Comparison of ENCODE assay signal across 25 cellular contexts in genomic region chr4:71240094-71240493, GRCh38.
"Had no signal": no experiment of that assay in that cellular context is flagged by ENCODE, and none has a peak within 500 bp of the region (broad histone marks: within the 10 kb centered on the region; RNA-seq: fewer than 3 reads in every experiment).

No MANE protein-coding gene starts in this region.

- H3K36me3 ChIP-seq: brain microvascular endothelial cell, cardiac muscle cell had no signal

- H3K9me3 Mint-ChIP-seq: activated CD4-positive, alpha-beta memory T cell treated with anti-CD3 and anti-CD28 coated beads for 36 hours; activated CD4-positive, alpha-beta T cell treated with anti-CD3 and anti-CD28 coated beads, Interleukin-2, amount 10 ng/mL, durations not matched to agents 7 days and 5 days; activated naive CD4-positive, alpha-beta T cell treated with anti-CD3 and anti-CD28 coated beads, Interleukin-2, amount 50 U/mL, for 72 hours; activated naive CD8-positive, alpha-beta T cell treated with anti-CD3 and anti-CD28 coated beads, Interleukin-2, amount 50 U/mL, for 24 hours; activated T-cell treated with anti-CD3 and anti-CD28 coated beads, Interleukin-2, amount 50 U/mL, for 4 hours; T-cell had no signal

- H3K4me3 ChIP-seq: cardiac muscle cell, SK-N-MC had no signal

- H3K4me1 Mint-ChIP-seq: activated CD4-positive, alpha-beta T cell treated with anti-CD3 and anti-CD28 coated beads, Interleukin-2, amount 10 ng/mL, durations not matched to agents 7 days and 5 days; activated naive CD8-positive, alpha-beta T cell treated with anti-CD3 and anti-CD28 coated beads, Interleukin-2, amount 50 U/mL, for 24 hours had no signal

- H3K4me3 Mint-ChIP-seq: activated CD4-positive, alpha-beta memory T cell treated with anti-CD3 and anti-CD28 coated beads for 36 hours; activated CD4-positive, alpha-beta T cell treated with anti-CD3 and anti-CD28 coated beads, Interleukin-2, amount 10 ng/mL, durations not matched to agents 7 days and 5 days; activated naive CD8-positive, alpha-beta T cell treated with anti-CD3 and anti-CD28 coated beads, Interleukin-2, amount 50 U/mL, for 24 hours; activated T-cell treated with anti-CD3 and anti-CD28 coated beads, Interleukin-2, amount 50 U/mL, for 4 hours; T-cell had no signal

- DNase-seq: activated CD4-positive, alpha-beta memory T cell treated with anti-CD3 and anti-CD28 coated beads for 36 hours; activated CD4-positive, alpha-beta T cell treated with anti-CD3 and anti-CD28 coated beads, Interleukin-2, amount 10 ng/mL, durations not matched to agents 7 days and 5 days; activated CD4-positive, CD25-positive, alpha-beta regulatory T cell; activated CD8-positive, alpha-beta memory T cell treated with anti-CD3 and anti-CD28 coated beads for 24 hours; activated effector memory CD4-positive, alpha-beta T cell treated with anti-CD3 and anti-CD28 coated beads, Interleukin-2, amount 50 U/mL, for 16 hours; activated naive CD4-positive, alpha-beta T cell treated with Interleukin-2 at 50 U/mL for 16 hours; activated naive CD8-positive, alpha-beta T cell treated with anti-CD3 and anti-CD28 coated beads, Interleukin-2, amount 50 U/mL, for 24 hours; activated T-cell treated with anti-CD3 and anti-CD28 coated beads, Interleukin-2, amount 50 U/mL, for 4 hours; amniotic stem cell; brain microvascular endothelial cell; NCI-H1048; NCI-H1930; NCI-H2171; NCI-H2227 treated with DMSO at 0.1 percent for 48 hours; NCI-H526; NCI-H82; SIG-M5; T-cell; T-helper 2 cell; T1000 had no signal

- H3K27me3 Mint-ChIP-seq: activated naive CD8-positive, alpha-beta T cell treated with anti-CD3 and anti-CD28 coated beads, Interleukin-2, amount 50 U/mL, for 24 hours had no signal

- H3K27ac Mint-ChIP-seq: activated CD4-positive, alpha-beta memory T cell treated with anti-CD3 and anti-CD28 coated beads for 36 hours; activated CD4-positive, alpha-beta T cell treated with anti-CD3 and anti-CD28 coated beads, Interleukin-2, amount 10 ng/mL, durations not matched to agents 7 days and 5 days; activated naive CD4-positive, alpha-beta T cell treated with anti-CD3 and anti-CD28 coated beads, Interleukin-2, amount 50 U/mL, for 72 hours; activated naive CD8-positive, alpha-beta T cell treated with anti-CD3 and anti-CD28 coated beads, Interleukin-2, amount 50 U/mL, for 24 hours; T-cell had no signal

- H3K36me3 Mint-ChIP-seq: activated CD4-positive, alpha-beta memory T cell treated with anti-CD3 and anti-CD28 coated beads for 36 hours; activated naive CD4-positive, alpha-beta T cell treated with anti-CD3 and anti-CD28 coated beads, Interleukin-2, amount 50 U/mL, for 72 hours; T-cell had no signal

- H3K27me3 ChIP-seq: brain microvascular endothelial cell, cardiac muscle cell had no signal

- FAIRE-seq: astrocyte, TTC549 had no signal

- ATAC-seq: activated T-cell treated with anti-CD3 and anti-CD28 coated beads, Interleukin-2, amount 50 U/mL, for 4 hours; T-cell had no signal

- H3K27ac ChIP-seq: brain microvascular endothelial cell, cardiac muscle cell, SK-N-MC had no signal
